8 cellular contexts compared by ENCODE assay signal in genomic region chr17:39980402-39981206, GRCh38. TPM values are rescaled to one million over a fixed set of nuclear protein-coding genes. Genes with fewer than 3 reads are reported as not detected.
A peak's percentile ranks its signal among the peaks of the same experiment; 100 is the strongest.
DNase-seq lines count a peak whose midpoint lies in the region; ATAC-seq, FAIRE-seq and TF ChIP-seq lines count a peak whose summit lies in the region.

Gene PSMD3 (plus strand): TSS chr17:39980807. CDS start chr17:39980971, 164 bp downstream.

- DNase-seq in NCI-H187 treated with DMSO at 0.1 percent for 48 hours (lab: John Stamatoyannopoulos, UW) = peak; percentile 96
- DNase-seq in anterior cingulate cortex (lab: John Stamatoyannopoulos, UW) = peak; percentile 82 to 100 (median 98)
- peak; percentile 98 for DNase-seq in left ventricle myocardium superior
- peak; percentile 98 for DNase-seq in psoas muscle
- DNase-seq in urothelium cell line (ENCODE audit: low spot score) = peak; percentile 96

- ATAC-seq in GM18502 (IDR thresholded peaks at IDR 0.05; ENCODE audit: poor library complexity, unreplicated experiment) = peak; percentile 91
- ATAC-seq in HG02970 (IDR thresholded peaks at IDR 0.05; ENCODE audit: low FRiP score, unreplicated experiment) = peak; percentile 94
- ATAC-seq in left ventricle myocardium superior = peak; percentile 96
- ATAC-seq in psoas muscle = peak; percentile 93 to 95 (median 94)

- peak within 1 kb of the TSS; percentile 77 for H3K4me3 ChIP-seq in psoas muscle

- 0 to 1% (median 0%) methylated on average over 64 to 82 of the region's 82 CpGs for WGBS in psoas muscle, 3 donors

- H3K9me3 ChIP-seq in psoas muscle = no peaks in the 10 kb centered on the region

- H3K36me3 ChIP-seq in psoas muscle (ENCODE audit: insufficient read depth in 1 of 2, low read depth in 1 of 2) = peaks cover 0 to 26% of the 10 kb centered on the region in 2 donors

- peak within 1 kb of the TSS; percentile 90 for H3K27ac ChIP-seq in psoas muscle

- peak; percentile 74 for TF ChIP-seq CTCF in psoas muscle (IDR thresholded peaks at IDR 0.05)

- intact Hi-C loops in T-helper 2 cell treated with Interferon-gamma antibody and Interleukin-4, amounts not matched to agents 100 ng/mL and 5 ng/mL, for 36 hours (cut with micrococcal nuclease) = loop anchor here (1.0 to 5.0 kb wide), 7 partner anchors 21 to 358 kb away; partner anchors contain the start of genes LRRC3C, MIEN1, ORMDL3 and STARD3
- intact Hi-C loops in left ventricle myocardium superior (cut with micrococcal nuclease) = no loop called here
- intact Hi-C loops in psoas muscle (cut with DNase I) = no loop called here

- peak; percentile 40 for FAIRE-seq in urothelium cell line (lab: Jason Lieb, UNC)

- peaks cover 0 to 3% (median 2%) of the 10 kb centered on the region in 3 donors for H3K27me3 ChIP-seq in psoas muscle (ENCODE audit: insufficient read depth in 3 of 3, low read length in 2 of 3)

- H3K4me1 ChIP-seq in psoas muscle = peaks cover 17% of the 10 kb centered on the region

RNA-seq across cellular contexts. Expression of gene PSMD3, which starts in this region (rescaled TPM):
- 125 and 132 TPM in 2 replicates for total RNA-seq in T-helper 2 cell treated with Interferon-gamma antibody and Interleukin-4, amounts not matched to agents 100 ng/mL and 5 ng/mL, for 36 hours
- total RNA-seq in left ventricle myocardium superior (83.4 TPM), psoas muscle (100 to 1,000 TPM; 137 to 253 (median 220) TPM)
- 100 to 1,000 TPM; 168 to 392 (median 234) TPM for polyA plus RNA-seq in psoas muscle

Comparison
In these comparisons a context has a peak if more than half of its experiments do, and no peak if none do; other contexts are left out.
1. Peak in every context shown above with its lines: DNase-seq, ATAC-seq, H3K4me3 ChIP-seq and H3K27ac ChIP-seq.